Comparison of ENCODE assay signal across 1 cellular context in the genomic region with DNA sequence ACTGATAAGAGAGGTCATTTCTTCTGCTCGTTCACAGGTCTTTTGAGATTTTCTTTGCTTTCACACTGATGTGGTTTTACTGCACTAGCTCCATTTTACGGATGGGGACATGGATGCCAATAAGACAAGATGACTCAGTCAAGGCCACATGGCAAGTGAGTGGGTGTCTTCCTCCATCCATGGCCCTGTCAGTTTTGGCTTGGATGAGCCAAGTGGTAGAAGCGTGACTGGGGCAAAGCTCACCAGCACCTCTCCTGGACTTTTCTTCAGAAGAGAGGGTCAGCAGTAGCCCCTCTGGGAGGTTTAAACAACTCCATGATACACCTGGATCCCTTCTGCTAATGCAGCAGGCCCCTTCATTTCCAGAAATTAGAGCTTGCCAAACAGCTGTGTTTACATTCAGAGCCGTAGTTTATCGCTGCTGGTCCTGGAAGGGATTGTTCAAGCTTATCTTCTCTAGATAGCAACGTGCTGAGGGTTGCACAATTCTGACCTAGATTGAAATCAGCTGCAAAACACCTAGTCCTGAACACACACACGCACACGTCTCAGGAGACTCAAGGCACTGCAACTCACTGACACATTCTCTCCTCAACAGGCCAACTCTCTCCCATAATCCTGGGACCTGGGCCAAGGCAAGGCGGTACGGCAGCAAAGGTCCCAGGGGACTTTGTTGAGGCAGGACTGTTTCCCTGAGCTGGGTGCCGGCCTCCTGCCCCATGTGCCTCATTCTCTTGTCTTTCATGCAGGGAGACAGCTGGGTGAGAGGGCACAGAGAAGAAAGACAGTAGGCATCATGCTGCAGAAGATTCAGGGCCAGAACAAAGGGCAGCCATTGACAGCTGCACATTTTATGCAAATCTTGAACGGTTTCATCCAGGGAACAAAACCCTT.
A peak's percentile ranks its signal among the peaks of the same experiment; 100 is the strongest.
TF ChIP-seq lines count a peak whose summit lies in the region.

No MANE protein-coding gene starts in this region.

TF ChIP-seq in HepG2, 621 proteins besides CTCF, POLR2A, EP300 and RAD21 (continued from another document and continues in another):
- TF ChIP-seq, protein P1, sequence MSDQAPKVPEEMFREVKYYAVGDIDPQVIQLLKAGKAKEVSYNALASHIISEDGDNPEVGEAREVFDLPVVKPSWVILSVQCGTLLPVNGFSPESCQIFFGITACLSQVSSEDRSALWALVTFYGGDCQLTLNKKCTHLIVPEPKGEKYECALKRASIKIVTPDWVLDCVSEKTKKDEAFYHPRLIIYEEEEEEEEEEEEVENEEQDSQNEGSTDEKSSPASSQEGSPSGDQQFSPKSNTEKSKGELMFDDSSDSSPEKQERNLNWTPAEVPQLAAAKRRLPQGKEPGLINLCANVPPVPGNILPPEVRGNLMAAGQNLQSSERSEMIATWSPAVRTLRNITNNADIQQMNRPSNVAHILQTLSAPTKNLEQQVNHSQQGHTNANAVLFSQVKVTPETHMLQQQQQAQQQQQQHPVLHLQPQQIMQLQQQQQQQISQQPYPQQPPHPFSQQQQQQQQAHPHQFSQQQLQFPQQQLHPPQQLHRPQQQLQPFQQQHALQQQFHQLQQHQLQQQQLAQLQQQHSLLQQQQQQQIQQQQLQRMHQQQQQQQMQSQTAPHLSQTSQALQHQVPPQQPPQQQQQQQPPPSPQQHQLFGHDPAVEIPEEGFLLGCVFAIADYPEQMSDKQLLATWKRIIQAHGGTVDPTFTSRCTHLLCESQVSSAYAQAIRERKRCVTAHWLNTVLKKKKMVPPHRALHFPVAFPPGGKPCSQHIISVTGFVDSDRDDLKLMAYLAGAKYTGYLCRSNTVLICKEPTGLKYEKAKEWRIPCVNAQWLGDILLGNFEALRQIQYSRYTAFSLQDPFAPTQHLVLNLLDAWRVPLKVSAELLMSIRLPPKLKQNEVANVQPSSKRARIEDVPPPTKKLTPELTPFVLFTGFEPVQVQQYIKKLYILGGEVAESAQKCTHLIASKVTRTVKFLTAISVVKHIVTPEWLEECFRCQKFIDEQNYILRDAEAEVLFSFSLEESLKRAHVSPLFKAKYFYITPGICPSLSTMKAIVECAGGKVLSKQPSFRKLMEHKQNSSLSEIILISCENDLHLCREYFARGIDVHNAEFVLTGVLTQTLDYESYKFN (CRISPR knock-in tag; conservative IDR thresholded peaks at IDR 0.05) = peak; percentile 58
- no peak for TF ChIP-seq NR0B2 (CRISPR knock-in tag; IDR thresholded peaks at IDR 0.05)
- TF ChIP-seq, protein P2, sequence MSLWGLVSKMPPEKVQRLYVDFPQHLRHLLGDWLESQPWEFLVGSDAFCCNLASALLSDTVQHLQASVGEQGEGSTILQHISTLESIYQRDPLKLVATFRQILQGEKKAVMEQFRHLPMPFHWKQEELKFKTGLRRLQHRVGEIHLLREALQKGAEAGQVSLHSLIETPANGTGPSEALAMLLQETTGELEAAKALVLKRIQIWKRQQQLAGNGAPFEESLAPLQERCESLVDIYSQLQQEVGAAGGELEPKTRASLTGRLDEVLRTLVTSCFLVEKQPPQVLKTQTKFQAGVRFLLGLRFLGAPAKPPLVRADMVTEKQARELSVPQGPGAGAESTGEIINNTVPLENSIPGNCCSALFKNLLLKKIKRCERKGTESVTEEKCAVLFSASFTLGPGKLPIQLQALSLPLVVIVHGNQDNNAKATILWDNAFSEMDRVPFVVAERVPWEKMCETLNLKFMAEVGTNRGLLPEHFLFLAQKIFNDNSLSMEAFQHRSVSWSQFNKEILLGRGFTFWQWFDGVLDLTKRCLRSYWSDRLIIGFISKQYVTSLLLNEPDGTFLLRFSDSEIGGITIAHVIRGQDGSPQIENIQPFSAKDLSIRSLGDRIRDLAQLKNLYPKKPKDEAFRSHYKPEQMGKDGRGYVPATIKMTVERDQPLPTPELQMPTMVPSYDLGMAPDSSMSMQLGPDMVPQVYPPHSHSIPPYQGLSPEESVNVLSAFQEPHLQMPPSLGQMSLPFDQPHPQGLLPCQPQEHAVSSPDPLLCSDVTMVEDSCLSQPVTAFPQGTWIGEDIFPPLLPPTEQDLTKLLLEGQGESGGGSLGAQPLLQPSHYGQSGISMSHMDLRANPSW (CRISPR knock-in tag; IDR thresholded peaks at IDR 0.05; ENCODE audit: borderline replicate concordance) = no peak
- TF ChIP-seq JDP2 (CRISPR knock-in tag; IDR thresholded peaks at IDR 0.05; ENCODE audit: borderline replicate concordance) = no peak
- TF ChIP-seq NPAS2 (CRISPR knock-in tag; IDR thresholded peaks at IDR 0.05; ENCODE audit: borderline replicate concordance) = no peak
- no peak for TF ChIP-seq POLR2AphosphoS2 (IDR thresholded peaks at IDR 0.05; ENCODE audit: low read depth, low read length)
- TF ChIP-seq YEATS2 (CRISPR knock-in tag; IDR thresholded peaks at IDR 0.05; ENCODE audit: borderline replicate concordance) = no peak
- TF ChIP-seq IKZF1 (IDR thresholded peaks at IDR 0.05) = no peak
- TF ChIP-seq ZNF501 (CRISPR knock-in tag; IDR thresholded peaks at IDR 0.05) = 0 out of 2 replicates have a peak, but pooled peaks have one; percentile 15
- TF ChIP-seq SOX5 (CRISPR knock-in tag; IDR thresholded peaks at IDR 0.05; ENCODE audit: borderline replicate concordance) = peak; percentile 80
- TF ChIP-seq, protein P3, sequence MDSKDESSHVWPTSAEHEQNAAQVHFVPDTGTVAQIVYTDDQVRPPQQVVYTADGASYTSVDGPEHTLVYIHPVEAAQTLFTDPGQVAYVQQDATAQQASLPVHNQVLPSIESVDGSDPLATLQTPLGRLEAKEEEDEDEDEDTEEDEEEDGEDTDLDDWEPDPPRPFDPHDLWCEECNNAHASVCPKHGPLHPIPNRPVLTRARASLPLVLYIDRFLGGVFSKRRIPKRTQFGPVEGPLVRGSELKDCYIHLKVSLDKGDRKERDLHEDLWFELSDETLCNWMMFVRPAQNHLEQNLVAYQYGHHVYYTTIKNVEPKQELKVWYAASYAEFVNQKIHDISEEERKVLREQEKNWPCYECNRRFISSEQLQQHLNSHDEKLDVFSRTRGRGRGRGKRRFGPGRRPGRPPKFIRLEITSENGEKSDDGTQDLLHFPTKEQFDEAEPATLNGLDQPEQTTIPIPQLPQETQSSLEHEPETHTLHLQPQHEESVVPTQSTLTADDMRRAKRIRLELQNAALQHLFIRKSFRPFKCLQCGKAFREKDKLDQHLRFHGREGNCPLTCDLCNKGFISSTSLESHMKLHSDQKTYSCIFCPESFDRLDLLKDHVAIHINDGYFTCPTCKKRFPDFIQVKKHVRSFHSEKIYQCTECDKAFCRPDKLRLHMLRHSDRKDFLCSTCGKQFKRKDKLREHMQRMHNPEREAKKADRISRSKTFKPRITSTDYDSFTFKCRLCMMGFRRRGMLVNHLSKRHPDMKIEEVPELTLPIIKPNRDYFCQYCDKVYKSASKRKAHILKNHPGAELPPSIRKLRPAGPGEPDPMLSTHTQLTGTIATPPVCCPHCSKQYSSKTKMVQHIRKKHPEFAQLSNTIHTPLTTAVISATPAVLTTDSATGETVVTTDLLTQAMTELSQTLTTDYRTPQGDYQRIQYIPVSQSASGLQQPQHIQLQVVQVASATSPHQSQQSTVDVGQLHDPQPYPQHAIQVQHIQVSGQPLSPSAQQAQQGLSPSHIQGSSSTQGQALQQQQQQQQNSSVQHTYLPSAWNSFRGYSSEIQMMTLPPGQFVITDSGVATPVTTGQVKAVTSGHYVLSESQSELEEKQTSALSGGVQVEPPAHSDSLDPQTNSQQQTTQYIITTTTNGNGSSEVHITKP (CRISPR knock-in tag; IDR thresholded peaks at IDR 0.05; ENCODE audit: low read depth) = no peak
- TF ChIP-seq CCDC6 (CRISPR knock-in tag; IDR thresholded peaks at IDR 0.05) = 0 out of 2 replicates have a peak, but pooled peaks have one; percentile 36
- TF ChIP-seq ZBTB44 (CRISPR knock-in tag; IDR thresholded peaks at IDR 0.05) = no peak
- TF ChIP-seq CBX2 (IDR thresholded peaks at IDR 0.05; ENCODE audit: low read depth, low read length) = no peak
- TF ChIP-seq CBX2 (CRISPR knock-in tag; IDR thresholded peaks at IDR 0.05; ENCODE audit: low read depth) = no peak
- TF ChIP-seq NR2C2 (CRISPR knock-in tag; IDR thresholded peaks at IDR 0.05; ENCODE audit: borderline replicate concordance) = no peak
- no peak for TF ChIP-seq HOMEZ (CRISPR knock-in tag; IDR thresholded peaks at IDR 0.05; ENCODE audit: low read depth)
- TF ChIP-seq ZNF451 (CRISPR knock-in tag; IDR thresholded peaks at IDR 0.05) = no peak
- TF ChIP-seq RXRA (CRISPR knock-in tag; IDR thresholded peaks at IDR 0.05) = no peak; the same call in 1 of the 2 replicates
- no peak for TF ChIP-seq MTA1 (CRISPR knock-in tag; IDR thresholded peaks at IDR 0.05; ENCODE audit: borderline replicate concordance)
- TF ChIP-seq ZNF143 (CRISPR knock-in tag; IDR thresholded peaks at IDR 0.05) = no peak
- peak; percentile 14 for TF ChIP-seq XRCC5 (optimal IDR thresholded peaks at IDR 0.05; ENCODE audit: low read length)
- 0 out of 2 replicates have a peak, but pooled peaks have one; percentile 22 for TF ChIP-seq MAFF (IDR thresholded peaks at IDR 0.05; ENCODE audit: low read depth, low read length)
- TF ChIP-seq, protein P4, sequence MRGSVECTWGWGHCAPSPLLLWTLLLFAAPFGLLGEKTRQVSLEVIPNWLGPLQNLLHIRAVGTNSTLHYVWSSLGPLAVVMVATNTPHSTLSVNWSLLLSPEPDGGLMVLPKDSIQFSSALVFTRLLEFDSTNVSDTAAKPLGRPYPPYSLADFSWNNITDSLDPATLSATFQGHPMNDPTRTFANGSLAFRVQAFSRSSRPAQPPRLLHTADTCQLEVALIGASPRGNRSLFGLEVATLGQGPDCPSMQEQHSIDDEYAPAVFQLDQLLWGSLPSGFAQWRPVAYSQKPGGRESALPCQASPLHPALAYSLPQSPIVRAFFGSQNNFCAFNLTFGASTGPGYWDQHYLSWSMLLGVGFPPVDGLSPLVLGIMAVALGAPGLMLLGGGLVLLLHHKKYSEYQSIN (CRISPR knock-in tag; IDR thresholded peaks at IDR 0.05; ENCODE audit: borderline replicate concordance) = no peak
- no peak for TF ChIP-seq ZNF343 (CRISPR knock-in tag; IDR thresholded peaks at IDR 0.05)
- no peak for TF ChIP-seq HCFC1 (IDR thresholded peaks at IDR 0.05; ENCODE audit: low read depth, low read length)
- TF ChIP-seq ZNF652 (CRISPR knock-in tag; IDR thresholded peaks at IDR 0.05; ENCODE audit: borderline replicate concordance, low read depth) = no peak
- no peak for TF ChIP-seq FOXP1 (IDR thresholded peaks at IDR 0.05)
- peak; percentile 67; the same call in 1 of the 2 replicates for TF ChIP-seq FOXP1 (CRISPR knock-in tag; IDR thresholded peaks at IDR 0.05)
- no peak for TF ChIP-seq RBM39 (IDR thresholded peaks at IDR 0.05; ENCODE audit: low read depth, low read length, poor library complexity, severe bottlenecking)
- no peak for TF ChIP-seq LBX2 (CRISPR knock-in tag; IDR thresholded peaks at IDR 0.05; ENCODE audit: borderline replicate concordance)
- TF ChIP-seq, protein P5, sequence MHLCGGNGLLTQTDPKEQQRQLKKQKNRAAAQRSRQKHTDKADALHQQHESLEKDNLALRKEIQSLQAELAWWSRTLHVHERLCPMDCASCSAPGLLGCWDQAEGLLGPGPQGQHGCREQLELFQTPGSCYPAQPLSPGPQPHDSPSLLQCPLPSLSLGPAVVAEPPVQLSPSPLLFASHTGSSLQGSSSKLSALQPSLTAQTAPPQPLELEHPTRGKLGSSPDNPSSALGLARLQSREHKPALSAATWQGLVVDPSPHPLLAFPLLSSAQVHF (CRISPR knock-in tag; IDR thresholded peaks at IDR 0.05) = no peak
- TF ChIP-seq CAMTA2 (CRISPR knock-in tag; IDR thresholded peaks at IDR 0.05; ENCODE audit: borderline replicate concordance) = no peak
- no peak for TF ChIP-seq PHF8 (CRISPR knock-in tag; IDR thresholded peaks at IDR 0.05)
- TF ChIP-seq, protein P6, sequence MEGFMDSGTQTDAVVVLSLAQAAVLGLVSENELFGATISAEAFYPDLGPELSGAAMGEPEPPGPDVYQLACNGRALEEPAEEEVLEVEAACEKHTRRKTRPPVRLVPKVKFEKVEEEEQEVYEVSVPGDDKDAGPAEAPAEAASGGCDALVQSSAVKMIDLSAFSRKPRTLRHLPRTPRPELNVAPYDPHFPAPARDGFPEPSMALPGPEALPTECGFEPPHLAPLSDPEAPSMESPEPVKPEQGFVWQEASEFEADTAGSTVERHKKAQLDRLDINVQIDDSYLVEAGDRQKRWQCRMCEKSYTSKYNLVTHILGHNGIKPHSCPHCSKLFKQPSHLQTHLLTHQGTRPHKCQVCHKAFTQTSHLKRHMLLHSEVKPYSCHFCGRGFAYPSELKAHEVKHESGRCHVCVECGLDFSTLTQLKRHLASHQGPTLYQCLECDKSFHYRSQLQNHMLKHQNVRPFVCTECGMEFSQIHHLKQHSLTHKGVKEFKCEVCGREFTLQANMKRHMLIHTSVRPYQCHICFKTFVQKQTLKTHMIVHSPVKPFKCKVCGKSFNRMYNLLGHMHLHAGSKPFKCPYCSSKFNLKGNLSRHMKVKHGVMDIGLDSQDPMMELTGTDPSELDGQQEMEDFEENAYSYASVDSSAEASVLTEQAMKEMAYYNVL (CRISPR knock-in tag; IDR thresholded peaks at IDR 0.05; ENCODE audit: borderline replicate concordance) = no peak
- 0 out of 2 replicates have a peak, but pooled peaks have one; percentile 50 for TF ChIP-seq ZNF614 (CRISPR knock-in tag; IDR thresholded peaks at IDR 0.05; ENCODE audit: borderline replicate concordance)
